1 cellular context compared by ENCODE assay signal in the genomic region with DNA sequence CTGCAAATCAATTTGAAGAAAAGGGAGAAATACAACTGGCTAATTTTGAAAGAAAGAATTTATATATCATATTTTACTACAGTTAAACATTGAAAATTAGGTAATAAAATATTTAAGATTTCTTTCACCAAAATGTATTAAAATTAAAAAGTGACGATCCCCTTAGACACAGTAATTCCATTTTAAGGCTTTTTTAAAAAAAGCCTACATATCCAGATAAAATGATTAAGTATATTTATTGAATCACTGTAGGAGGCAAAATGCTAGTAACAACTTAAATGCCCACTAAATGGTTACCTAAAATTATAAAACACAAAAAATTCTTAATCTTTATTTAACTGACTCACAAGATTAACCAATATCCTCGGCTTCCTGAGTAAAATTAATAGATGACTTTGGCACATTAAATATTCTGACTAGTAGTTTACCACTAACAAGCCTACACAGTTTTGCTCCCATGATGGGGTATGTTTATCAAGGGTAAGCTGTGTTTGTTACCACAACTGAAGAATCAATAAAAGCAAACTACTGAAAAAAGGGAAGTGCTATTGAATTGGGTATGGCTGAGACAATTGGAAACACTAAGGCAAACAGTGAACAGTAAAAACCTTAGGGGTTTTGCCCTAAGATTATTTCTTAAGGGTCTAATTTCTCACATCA.
TF ChIP-seq lines count a peak whose summit lies in the region.

No MANE protein-coding gene starts in this region.

TF ChIP-seq in GM12878, 131 proteins besides CTCF, POLR2A, EP300 and RAD21 (continued from another document):
- no peak for TF ChIP-seq SMAD1 (IDR thresholded peaks at IDR 0.05; ENCODE audit: low read depth, partially characterized antibody)
- TF ChIP-seq MAX (IDR thresholded peaks at IDR 0.05; ENCODE audit: low read depth, low read length) = no peak
- TF ChIP-seq CHD4 (IDR thresholded peaks at IDR 0.05) = no peak
- no peak for TF ChIP-seq HDGF (IDR thresholded peaks at IDR 0.05)
- TF ChIP-seq IRF5 (IDR thresholded peaks at IDR 0.05; ENCODE audit: borderline replicate concordance) = no peak
- no peak for TF ChIP-seq GATAD2B (conservative IDR thresholded peaks at IDR 0.05; ENCODE audit: low read depth)
- TF ChIP-seq BCL11A (IDR thresholded peaks at IDR 0.05; ENCODE audit: low read depth, low read length) = 0 out of 2 replicates have a peak, but pooled peaks have one; percentile 7
